ENCODE assay signal across 1 cellular context in the genomic region with DNA sequence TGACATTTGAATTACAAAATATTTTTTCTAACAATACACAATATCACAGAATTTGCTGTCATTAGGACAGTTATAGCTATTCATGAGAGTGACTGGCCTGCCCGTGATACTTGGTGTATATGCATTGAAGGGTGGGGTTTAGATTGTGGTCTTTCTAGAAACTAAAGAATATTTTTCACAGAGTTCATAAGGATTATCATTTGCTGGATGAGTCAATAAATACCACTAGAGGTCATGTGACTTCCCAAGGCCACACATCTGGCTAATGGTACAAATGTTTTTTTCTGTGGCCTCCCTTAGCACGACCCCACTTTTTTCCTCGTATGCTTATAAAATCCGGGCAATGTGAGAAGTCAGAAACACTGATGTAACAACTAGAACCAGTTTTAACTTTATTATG.
TF ChIP-seq lines count a peak whose summit lies in the region.

No MANE protein-coding gene starts in this region.

TF ChIP-seq in SK-N-SH treated with all-trans-retinoic acid at 6 μM for 48 hours, 23 proteins besides CTCF, POLR2A, EP300 and RAD21 (continued from another document):
- TF ChIP-seq, protein P1, sequence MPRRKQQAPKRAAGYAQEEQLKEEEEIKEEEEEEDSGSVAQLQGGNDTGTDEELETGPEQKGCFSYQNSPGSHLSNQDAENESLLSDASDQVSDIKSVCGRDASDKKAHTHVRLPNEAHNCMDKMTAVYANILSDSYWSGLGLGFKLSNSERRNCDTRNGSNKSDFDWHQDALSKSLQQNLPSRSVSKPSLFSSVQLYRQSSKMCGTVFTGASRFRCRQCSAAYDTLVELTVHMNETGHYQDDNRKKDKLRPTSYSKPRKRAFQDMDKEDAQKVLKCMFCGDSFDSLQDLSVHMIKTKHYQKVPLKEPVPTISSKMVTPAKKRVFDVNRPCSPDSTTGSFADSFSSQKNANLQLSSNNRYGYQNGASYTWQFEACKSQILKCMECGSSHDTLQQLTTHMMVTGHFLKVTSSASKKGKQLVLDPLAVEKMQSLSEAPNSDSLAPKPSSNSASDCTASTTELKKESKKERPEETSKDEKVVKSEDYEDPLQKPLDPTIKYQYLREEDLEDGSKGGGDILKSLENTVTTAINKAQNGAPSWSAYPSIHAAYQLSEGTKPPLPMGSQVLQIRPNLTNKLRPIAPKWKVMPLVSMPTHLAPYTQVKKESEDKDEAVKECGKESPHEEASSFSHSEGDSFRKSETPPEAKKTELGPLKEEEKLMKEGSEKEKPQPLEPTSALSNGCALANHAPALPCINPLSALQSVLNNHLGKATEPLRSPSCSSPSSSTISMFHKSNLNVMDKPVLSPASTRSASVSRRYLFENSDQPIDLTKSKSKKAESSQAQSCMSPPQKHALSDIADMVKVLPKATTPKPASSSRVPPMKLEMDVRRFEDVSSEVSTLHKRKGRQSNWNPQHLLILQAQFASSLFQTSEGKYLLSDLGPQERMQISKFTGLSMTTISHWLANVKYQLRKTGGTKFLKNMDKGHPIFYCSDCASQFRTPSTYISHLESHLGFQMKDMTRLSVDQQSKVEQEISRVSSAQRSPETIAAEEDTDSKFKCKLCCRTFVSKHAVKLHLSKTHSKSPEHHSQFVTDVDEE (CRISPR knock-in tag; IDR thresholded peaks at IDR 0.05), result no peak
- no peak for TF ChIP-seq SNAI2 (CRISPR knock-in tag; IDR thresholded peaks at IDR 0.05)
- TF ChIP-seq ZNF8 (CRISPR knock-in tag; IDR thresholded peaks at IDR 0.05), result no peak
- TF ChIP-seq ARNTL (CRISPR knock-in tag; IDR thresholded peaks at IDR 0.05; ENCODE audit: borderline replicate concordance, low read depth), result no peak
- TF ChIP-seq, protein P2, sequence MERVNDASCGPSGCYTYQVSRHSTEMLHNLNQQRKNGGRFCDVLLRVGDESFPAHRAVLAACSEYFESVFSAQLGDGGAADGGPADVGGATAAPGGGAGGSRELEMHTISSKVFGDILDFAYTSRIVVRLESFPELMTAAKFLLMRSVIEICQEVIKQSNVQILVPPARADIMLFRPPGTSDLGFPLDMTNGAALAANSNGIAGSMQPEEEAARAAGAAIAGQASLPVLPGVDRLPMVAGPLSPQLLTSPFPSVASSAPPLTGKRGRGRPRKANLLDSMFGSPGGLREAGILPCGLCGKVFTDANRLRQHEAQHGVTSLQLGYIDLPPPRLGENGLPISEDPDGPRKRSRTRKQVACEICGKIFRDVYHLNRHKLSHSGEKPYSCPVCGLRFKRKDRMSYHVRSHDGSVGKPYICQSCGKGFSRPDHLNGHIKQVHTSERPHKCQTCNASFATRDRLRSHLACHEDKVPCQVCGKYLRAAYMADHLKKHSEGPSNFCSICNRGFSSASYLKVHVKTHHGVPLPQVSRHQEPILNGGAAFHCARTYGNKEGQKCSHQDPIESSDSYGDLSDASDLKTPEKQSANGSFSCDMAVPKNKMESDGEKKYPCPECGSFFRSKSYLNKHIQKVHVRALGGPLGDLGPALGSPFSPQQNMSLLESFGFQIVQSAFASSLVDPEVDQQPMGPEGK (CRISPR knock-in tag; IDR thresholded peaks at IDR 0.05; ENCODE audit: borderline replicate concordance), result no peak
- TF ChIP-seq CSDC2 (CRISPR knock-in tag; IDR thresholded peaks at IDR 0.05), result no peak
- no peak for TF ChIP-seq ZC3H10 (CRISPR knock-in tag; IDR thresholded peaks at IDR 0.05)
- TF ChIP-seq ZNF565 (CRISPR knock-in tag; conservative IDR thresholded peaks at IDR 0.05; ENCODE audit: low read depth), result no peak
- no peak for TF ChIP-seq ZFP30 (CRISPR knock-in tag; IDR thresholded peaks at IDR 0.05)
- TF ChIP-seq BACH2 (CRISPR knock-in tag; IDR thresholded peaks at IDR 0.05; ENCODE audit: borderline replicate concordance), result no peak
- no peak for TF ChIP-seq RARB (CRISPR knock-in tag; IDR thresholded peaks at IDR 0.05)
- TF ChIP-seq, protein P3, sequence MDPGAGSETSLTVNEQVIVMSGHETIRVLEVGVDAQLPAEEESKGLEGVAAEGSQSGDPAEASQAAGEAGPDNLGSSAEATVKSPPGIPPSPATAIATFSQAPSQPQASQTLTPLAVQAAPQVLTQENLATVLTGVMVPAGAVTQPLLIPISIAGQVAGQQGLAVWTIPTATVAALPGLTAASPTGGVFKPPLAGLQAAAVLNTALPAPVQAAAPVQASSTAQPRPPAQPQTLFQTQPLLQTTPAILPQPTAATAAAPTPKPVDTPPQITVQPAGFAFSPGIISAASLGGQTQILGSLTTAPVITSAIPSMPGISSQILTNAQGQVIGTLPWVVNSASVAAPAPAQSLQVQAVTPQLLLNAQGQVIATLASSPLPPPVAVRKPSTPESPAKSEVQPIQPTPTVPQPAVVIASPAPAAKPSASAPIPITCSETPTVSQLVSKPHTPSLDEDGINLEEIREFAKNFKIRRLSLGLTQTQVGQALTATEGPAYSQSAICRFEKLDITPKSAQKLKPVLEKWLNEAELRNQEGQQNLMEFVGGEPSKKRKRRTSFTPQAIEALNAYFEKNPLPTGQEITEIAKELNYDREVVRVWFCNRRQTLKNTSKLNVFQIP (CRISPR knock-in tag; IDR thresholded peaks at IDR 0.05; ENCODE audit: borderline replicate concordance, low read depth), result no peak
- TF ChIP-seq, protein P4, sequence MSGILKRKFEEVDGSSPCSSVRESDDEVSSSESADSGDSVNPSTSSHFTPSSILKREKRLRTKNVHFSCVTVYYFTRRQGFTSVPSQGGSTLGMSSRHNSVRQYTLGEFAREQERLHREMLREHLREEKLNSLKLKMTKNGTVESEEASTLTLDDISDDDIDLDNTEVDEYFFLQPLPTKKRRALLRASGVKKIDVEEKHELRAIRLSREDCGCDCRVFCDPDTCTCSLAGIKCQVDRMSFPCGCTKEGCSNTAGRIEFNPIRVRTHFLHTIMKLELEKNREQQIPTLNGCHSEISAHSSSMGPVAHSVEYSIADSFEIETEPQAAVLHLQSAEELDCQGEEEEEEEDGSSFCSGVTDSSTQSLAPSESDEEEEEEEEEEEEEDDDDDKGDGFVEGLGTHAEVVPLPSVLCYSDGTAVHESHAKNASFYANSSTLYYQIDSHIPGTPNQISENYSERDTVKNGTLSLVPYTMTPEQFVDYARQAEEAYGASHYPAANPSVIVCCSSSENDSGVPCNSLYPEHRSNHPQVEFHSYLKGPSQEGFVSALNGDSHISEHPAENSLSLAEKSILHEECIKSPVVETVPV (CRISPR knock-in tag; IDR thresholded peaks at IDR 0.05), result no peak
- TF ChIP-seq TCF4 (CRISPR knock-in tag; IDR thresholded peaks at IDR 0.05; ENCODE audit: borderline replicate concordance), result no peak
- TF ChIP-seq GLIS3 (CRISPR knock-in tag; IDR thresholded peaks at IDR 0.05), result no peak
